ENCODE assay signal across 9 cellular contexts in genomic region chr1:25148673-25149300, GRCh38.
DNase-seq lines count a peak whose midpoint lies in the region; ATAC-seq, FAIRE-seq and TF ChIP-seq lines count a peak whose summit lies in the region.
"Had no signal": no experiment of that assay in that cellular context is flagged by ENCODE, and none has a peak within 500 bp of the region (broad histone marks: within the 10 kb centered on the region; RNA-seq: fewer than 3 reads in every experiment).

No MANE protein-coding gene starts in this region.

- CTCF ChIA-PET in CD8-positive, alpha-beta T cell (lab: Charles Lee) = interaction anchor here (0.7 to 2.9 kb wide), 24 partner anchors 9 to 318 kb away, joined by 3 to 20 read pairs (median 4); no protein-coding TSS in a partner anchor
- CTCF ChIA-PET in activated CD4-positive, alpha-beta T cell treated with anti-CD3 and anti-CD28 coated beads, Interleukin-2, amount 10 ng/mL, durations not matched to agents 7 days and 5 days (lab: Charles Lee) = interaction anchor here (1.0 to 2.4 kb wide), 4 partner anchors 10 to 305 kb away, joined by 3 to 6 read pairs (median 4); no protein-coding TSS in a partner anchor

- no peaks in the 10 kb centered on the region for H3K36me3 Mint-ChIP-seq in CD8-positive, alpha-beta T cell
- H3K36me3 Mint-ChIP-seq in activated CD4-positive, alpha-beta T cell treated with anti-CD3 and anti-CD28 coated beads, Interleukin-2, amount 10 ng/mL, durations not matched to agents 7 days and 5 days (ENCODE audit: low read depth) = no peaks in the 10 kb centered on the region
- H3K36me3 Mint-ChIP-seq: activated naive CD8-positive, alpha-beta T cell had no signal

- H3K27me3 Mint-ChIP-seq in CD8-positive, alpha-beta T cell (ENCODE audit: low read depth) = peaks cover 13% of the 10 kb centered on the region
- H3K27me3 Mint-ChIP-seq in activated CD4-positive, alpha-beta T cell treated with anti-CD3 and anti-CD28 coated beads, Interleukin-2, amount 10 ng/mL, durations not matched to agents 7 days and 5 days = peaks cover 46% of the 10 kb centered on the region

- ATAC-seq in CD8-positive, alpha-beta T cell = peak; percentile 73
- no peak for ATAC-seq in aorta (ENCODE audit: low FRiP score)
- ATAC-seq in HG03139 (IDR thresholded peaks at IDR 0.05; ENCODE audit: unreplicated experiment) = no peak

- TF ChIP-seq CTCF in CD8-positive, alpha-beta T cell (IDR thresholded peaks at IDR 0.05) = peak; percentile 69
- TF ChIP-seq CTCF in keratinocyte (optimal IDR thresholded peaks at IDR 0.05 in 1 of 3, IDR thresholded peaks at IDR 0.05 in 1 of 3, conservative IDR thresholded peaks at IDR 0.05 in 1 of 3; ENCODE audit: extremely low read depth in 1 of 3, insufficient read depth in 2 of 3, low read length in 3 of 3) = peak; percentile 69 to 74 (median 69)

- H3K36me3 ChIP-seq in CD8-positive, alpha-beta T cell (ENCODE audit: insufficient read depth, low read length) = no peaks in the 10 kb centered on the region
- H3K36me3 ChIP-seq in keratinocyte (ENCODE audit: control insufficient read depth in 2 of 2, extremely low read depth in 1 of 2, insufficient read depth in 2 of 2, low read length in 2 of 2) (no peaks in the 10 kb centered on the region), aorta (ENCODE audit: control insufficient read depth in 1 of 2, insufficient read depth in 2 of 2, low read length in 1 of 2) (no peaks in the 10 kb centered on the region)

- no peak overlapping the region for H3K4me3 ChIP-seq in CD8-positive, alpha-beta T cell (ENCODE audit: low read depth, low read length)
- H3K4me3 ChIP-seq in keratinocyte (ENCODE audit: control insufficient read depth in 2 of 3, extremely low read depth in 1 of 3, insufficient read depth in 2 of 3, low read depth in 1 of 3, low read length in 3 of 3) = no peak overlapping the region
- H3K4me3 ChIP-seq in aorta (ENCODE audit: low read length in 2 of 2) = no peak overlapping the region

- no peaks in the 10 kb centered on the region for H4K20me1 ChIP-seq in keratinocyte (ENCODE audit: control insufficient read depth, extremely low read depth, insufficient read depth, low read length)

- H3K9ac ChIP-seq in keratinocyte (ENCODE audit: control insufficient read depth, extremely low read depth, insufficient read depth, low read length) = no peak overlapping the region

- no peaks in the 10 kb centered on the region for H3K79me2 ChIP-seq in keratinocyte (ENCODE audit: control insufficient read depth, insufficient read depth, low read length)

- H3K9me3 ChIP-seq in CD8-positive, alpha-beta T cell (ENCODE audit: low read length) = no peaks in the 10 kb centered on the region
- H3K9me3 ChIP-seq in keratinocyte (ENCODE audit: control insufficient read depth, low read depth, low read length) = no peaks in the 10 kb centered on the region
- H3K9me3 ChIP-seq in aorta (ENCODE audit: control insufficient read depth, low read length) = peaks cover 3% of the 10 kb centered on the region

- no peaks in the 10 kb centered on the region for H3K9me3 Mint-ChIP-seq in CD8-positive, alpha-beta T cell
- H3K9me3 Mint-ChIP-seq in activated CD4-positive, alpha-beta T cell treated with anti-CD3 and anti-CD28 coated beads, Interleukin-2, amount 10 ng/mL, durations not matched to agents 7 days and 5 days = no peaks in the 10 kb centered on the region

- H3K4me2 ChIP-seq in keratinocyte (ENCODE audit: control insufficient read depth, extremely low read depth, insufficient read depth, low read depth, low read length) = no peak overlapping the region

- H2AFZ ChIP-seq in keratinocyte (ENCODE audit: control insufficient read depth, low read length) = no peak overlapping the region

- H3K27ac ChIP-seq in CD8-positive, alpha-beta T cell (ENCODE audit: low read depth, low read length) = no peak overlapping the region
- H3K27ac ChIP-seq in keratinocyte (ENCODE audit: control insufficient read depth, insufficient read depth, low read length) = no peak overlapping the region
- H3K27ac ChIP-seq in aorta (ENCODE audit: low read depth in 1 of 2, low read length in 2 of 2) = no peak overlapping the region

- dilution Hi-C loops in keratinocyte (cut with MboI; ENCODE audit: extremely low pct_ligation_motif_present, low sequenced_read_pairs) = no loop called here

- no peak for FAIRE-seq in keratinocyte (lab: Jason Lieb, UNC)

- WGBS in aorta, 2 donors = 44 to 54% methylated on average over 2 of the region's 2 CpGs

- peak in 3 of 7 experiments; percentile 29 to 34 (median 31) for DNase-seq in CD8-positive, alpha-beta T cell
- DNase-seq in HT-29 (ENCODE audit: low spot score) (peak; percentile 35), keratinocyte (ENCODE audit: low read depth, low spot score) (no peak), globus pallidus (ENCODE audit: low spot score) (no peak), aorta (no peak), superior temporal gyrus (ENCODE audit: extremely low spot score) (no peak)
- DNase-seq in activated CD4-positive, alpha-beta T cell treated with anti-CD3 and anti-CD28 coated beads, Interleukin-2, amount 10 ng/mL, durations not matched to agents 7 days and 5 days = peak; percentile 59

- H3K27ac Mint-ChIP-seq in CD8-positive, alpha-beta T cell = no peak overlapping the region
- no peak overlapping the region for H3K27ac Mint-ChIP-seq in activated CD4-positive, alpha-beta T cell treated with anti-CD3 and anti-CD28 coated beads, Interleukin-2, amount 10 ng/mL, durations not matched to agents 7 days and 5 days
- H3K27ac Mint-ChIP-seq: activated naive CD8-positive, alpha-beta T cell had no signal

- no peak overlapping the region for H3K4me3 Mint-ChIP-seq in CD8-positive, alpha-beta T cell
- H3K4me3 Mint-ChIP-seq in activated CD4-positive, alpha-beta T cell treated with anti-CD3 and anti-CD28 coated beads, Interleukin-2, amount 10 ng/mL, durations not matched to agents 7 days and 5 days = no peak overlapping the region
- H3K4me3 Mint-ChIP-seq: activated naive CD8-positive, alpha-beta T cell had no signal

- intact Hi-C loops in CD8-positive, alpha-beta T cell (cut with DNase I, micrococcal nuclease) = loop anchor here (1.0 to 5.0 kb wide), 5 partner anchors 56 to 300 kb away; no protein-coding TSS in a partner anchor
- intact Hi-C loops in aorta (cut with DNase I) = no loop called here

- H3K9me1 ChIP-seq in keratinocyte (ENCODE audit: control insufficient read depth, extremely low read depth, insufficient read depth, low read length) = no peaks in the 10 kb centered on the region

- POLR2A ChIA-PET in CD8-positive, alpha-beta T cell (lab: Charles Lee) = interaction anchor here (1.5 kb wide), 1 partner anchor 9 kb away, joined by 3 read pairs; no protein-coding TSS in a partner anchor
- POLR2A ChIA-PET in activated CD4-positive, alpha-beta T cell treated with anti-CD3 and anti-CD28 coated beads, Interleukin-2, amount 10 ng/mL, durations not matched to agents 7 days and 5 days (lab: Charles Lee) = interaction anchor here (0.7 kb wide), 1 partner anchor 223 kb away, joined by 3 read pairs; no protein-coding TSS in a partner anchor

- peaks cover 4% of the 10 kb centered on the region for H3K4me1 Mint-ChIP-seq in CD8-positive, alpha-beta T cell (ENCODE audit: low read depth)
- peaks cover 2% of the 10 kb centered on the region for H3K4me1 Mint-ChIP-seq in activated CD4-positive, alpha-beta T cell treated with anti-CD3 and anti-CD28 coated beads, Interleukin-2, amount 10 ng/mL, durations not matched to agents 7 days and 5 days

- no peaks in the 10 kb centered on the region for H3K4me1 ChIP-seq in CD8-positive, alpha-beta T cell (ENCODE audit: insufficient read depth, low read length)
- no peaks in the 10 kb centered on the region for H3K4me1 ChIP-seq in keratinocyte (ENCODE audit: control insufficient read depth, extremely low read depth, insufficient read depth, low read length)
- H3K4me1 ChIP-seq in aorta (ENCODE audit: control insufficient read depth in 1 of 2, insufficient read depth in 2 of 2, low read length in 2 of 2) = no peaks in the 10 kb centered on the region

- H3K27me3 ChIP-seq in CD8-positive, alpha-beta T cell (ENCODE audit: insufficient read depth, low read length) = no peaks in the 10 kb centered on the region
- H3K27me3 ChIP-seq in keratinocyte (ENCODE audit: control insufficient read depth, extremely low read depth, insufficient read depth, low read length) = peaks cover 7% of the 10 kb centered on the region
- H3K27me3 ChIP-seq in aorta (ENCODE audit: control insufficient read depth in 1 of 2, insufficient read depth in 2 of 2, low read length in 1 of 2) = no peaks in the 10 kb centered on the region

Comparison
In these comparisons a context has a peak if more than half of its experiments do, and no peak if none do; other contexts are left out.
1. DNase-seq: peak in HT-29 (single experiment) and activated CD4-positive, alpha-beta T cell treated with anti-CD3 and anti-CD28 coated beads, Interleukin-2, amount 10 ng/mL, durations not matched to agents 7 days and 5 days (single experiment); none in keratinocyte (single experiment), globus pallidus (single experiment), aorta (0 of 2) and superior temporal gyrus (single experiment).
2. intact Hi-C loops: an anchor here in CD8-positive, alpha-beta T cell (1.0 to 5.0 kb wide); none called in aorta.